ENCODE assay signal across 13 cellular contexts in genomic region chr1:47881505-47882442, GRCh38.
DNase-seq lines count a peak whose midpoint lies in the region; ATAC-seq and TF ChIP-seq lines count a peak whose summit lies in the region.
"Had no signal": no experiment of that assay in that cellular context is flagged by ENCODE, and none has a peak within 500 bp of the region (broad histone marks: within the 10 kb centered on the region; RNA-seq: fewer than 3 reads in every experiment).

No MANE protein-coding gene starts in this region.

- no peak for ATAC-seq in HG03280 (IDR thresholded peaks at IDR 0.05; ENCODE audit: unreplicated experiment)
- ATAC-seq: WTC11 had no signal

- no peak for TF ChIP-seq CTCF in foreskin fibroblast (IDR thresholded peaks at IDR 0.05; ENCODE audit: low read depth, low read length)

- no peak overlapping the region for H3K4me3 ChIP-seq in foreskin fibroblast (ENCODE audit: low read depth in 1 of 2, low read length in 2 of 2)

- DNase-seq in NCI-H748 (lab: John Stamatoyannopoulos, UW; ENCODE audit: unreplicated experiment) (peak; percentile 12), NCI-H748 treated with DMSO at 0.1 percent for 48 hours (lab: John Stamatoyannopoulos, UW) (no peak), RPMI7951 (ENCODE audit: low read depth) (peak; percentile 81), foreskin fibroblast (peak; percentile 70 to 94), smooth muscle cell of the brain vasculature (ENCODE audit: low read depth, low spot score) (peak; percentile 61), NOMO-1 treated with dmso at 0.1 percent for 144 hours (lab: John Stamatoyannopoulos, UW; ENCODE audit: unreplicated experiment) (no peak), NCI-H1436 treated with DMSO at 0.1 percent for 48 hours (lab: John Stamatoyannopoulos, UW) (no peak)
- DNase-seq: amniotic stem cell, KG1, kidney glomerular epithelial cell, SHP77 had no signal

Comparison
In these comparisons a context has a peak if more than half of its experiments do, and no peak if none do; other contexts are left out.
1. DNase-seq: peak in NCI-H748 (single experiment), RPMI7951 (single experiment), foreskin fibroblast (2 of 2) and smooth muscle cell of the brain vasculature (single experiment); none in NCI-H748 treated with DMSO at 0.1 percent for 48 hours (single experiment), NOMO-1 treated with dmso at 0.1 percent for 144 hours (single experiment) and NCI-H1436 treated with DMSO at 0.1 percent for 48 hours (single experiment).